Comparison of ENCODE assay signal across 9 cellular contexts in the genomic region with DNA sequence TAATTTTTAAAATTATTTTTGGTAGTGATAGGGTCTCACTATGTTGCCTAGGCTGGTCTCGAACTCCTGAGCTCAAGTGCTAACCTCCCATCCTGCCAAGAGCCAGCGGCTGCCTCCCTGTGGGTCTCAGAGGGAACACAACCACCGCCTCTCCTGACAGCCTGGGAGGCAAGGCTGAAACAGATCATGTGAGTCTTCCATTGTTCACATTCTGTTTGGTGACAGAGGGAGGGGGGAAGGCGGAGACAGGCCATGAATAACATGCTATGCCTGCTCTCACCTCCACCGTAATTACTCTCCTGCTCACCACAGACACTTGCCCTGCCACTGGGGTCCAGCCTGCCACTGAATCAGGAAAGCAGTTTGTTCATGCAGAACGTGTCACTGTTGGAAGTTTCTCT.
DNase-seq lines count a peak whose midpoint lies in the region; ATAC-seq, FAIRE-seq and TF ChIP-seq lines count a peak whose summit lies in the region.
"Had no signal": no experiment of that assay in that cellular context is flagged by ENCODE, and none has a peak within 500 bp of the region (broad histone marks: within the 10 kb centered on the region; RNA-seq: fewer than 3 reads in every experiment).

No MANE protein-coding gene starts in this region.

- ATAC-seq in Right ventricle myocardium superior (ENCODE audit: poor library complexity) (peak; percentile 72), GM18870 (IDR thresholded peaks at IDR 0.05; ENCODE audit: unreplicated experiment) (no peak)
- no peak for ATAC-seq in stimulated activated naive CD8-positive, alpha-beta T cell treated with anti-CD3 and anti-CD28 coated beads, Interleukin-15, Interleukin-2, amounts not matched to agents 100 U/mL and 50 U/mL, for 24 hours

- H3K4me2 ChIP-seq in PC-9: peak overlapping the region; percentile 60

- CTCF ChIA-PET in PC-9 (lab: Charles Lee): interaction anchor here (1.1 kb wide), 1 partner anchor 358 kb away, joined by 4 read pairs; a partner anchor contains a TSS

- no peaks in the 10 kb centered on the region for H4K20me1 ChIP-seq in PC-9 (ENCODE audit: insufficient read depth)

- no peaks in the 10 kb centered on the region for H3K27me3 ChIP-seq in PC-9 (ENCODE audit: insufficient read depth, low read depth)

- H3K4me3 ChIP-seq in PC-9: no peak overlapping the region

- intact Hi-C loops in PC-9 (cut with micrococcal nuclease; ENCODE audit: unreplicated experiment): no loop called here
- intact Hi-C loops in Right ventricle myocardium superior (cut with DNase I): no loop called here

- POLR2A ChIA-PET in PC-9 (lab: Charles Lee; ENCODE audit: unreplicated experiment): no interaction called here

- no peaks in the 10 kb centered on the region for H3K79me2 ChIP-seq in PC-9 (ENCODE audit: low read depth)

- H3F3A ChIP-seq in PC-9 (ENCODE audit: insufficient read depth, low read depth): peaks cover 22% of the 10 kb centered on the region

- H3K9me2 ChIP-seq in PC-9 (ENCODE audit: insufficient read depth): no peaks in the 10 kb centered on the region

- TF ChIP-seq CTCF in PC-9 (conservative IDR thresholded peaks at IDR 0.05): no peak
- TF ChIP-seq CTCF in D721Med (IDR thresholded peaks at IDR 0.05; ENCODE audit: insufficient read depth, missing control alignments): no peak

- no peaks in the 10 kb centered on the region for H3K9me3 ChIP-seq in PC-9 (ENCODE audit: insufficient read depth, low read depth)

- BruUV-seq in PC-9 (replicated peaks; lab: Mats Ljungman, UMichigan): no TSS peak

- peaks cover 49% of the 10 kb centered on the region for H3K4me1 ChIP-seq in PC-9 (replicated peaks; ENCODE audit: insufficient read depth)

- peak overlapping the region; percentile 83 for H3K27ac ChIP-seq in PC-9

- H3K36me3 ChIP-seq in PC-9 (ENCODE audit: low read depth): no peaks in the 10 kb centered on the region

- no peak for FAIRE-seq in D721Med (lab: Jason Lieb, UNC)

- H2AFZ ChIP-seq in PC-9: no peak overlapping the region

- DNase-seq in HUDEP-2 (lab: John Stamatoyannopoulos, UW; ENCODE audit: unreplicated experiment in 76 of 76) (peak in 48 of 76 experiments; percentile 1 to 61 (median 23)), PC-9 (peak; percentile 56 to 62), Right ventricle myocardium superior (peak; percentile 63), putamen (ENCODE audit: low spot score) (peak; percentile 38), D721Med (ENCODE audit: insufficient read length, low spot score) (no peak)
- DNase-seq in effector CD4-positive, alpha-beta T cell: no peak
- DNase-seq in stimulated activated naive CD8-positive, alpha-beta T cell treated with anti-CD3 and anti-CD28 coated beads, Interleukin-15, Interleukin-2, amounts not matched to agents 100 U/mL and 50 U/mL, for 24 hours: no peak
- DNase-seq: activated T-cell treated with anti-CD3 and anti-CD28 coated beads for 4 hours had no signal

Comparison
In these comparisons a context has a peak if more than half of its experiments do, and no peak if none do; other contexts are left out.
1. DNase-seq: peak in HUDEP-2 (48 of 76), PC-9 (2 of 2), Right ventricle myocardium superior (single experiment) and putamen (single experiment); none in effector CD4-positive, alpha-beta T cell (single experiment), D721Med (single experiment) and stimulated activated naive CD8-positive, alpha-beta T cell treated with anti-CD3 and anti-CD28 coated beads, Interleukin-15, Interleukin-2, amounts not matched to agents 100 U/mL and 50 U/mL, for 24 hours (single experiment).